In the genomic region with DNA sequence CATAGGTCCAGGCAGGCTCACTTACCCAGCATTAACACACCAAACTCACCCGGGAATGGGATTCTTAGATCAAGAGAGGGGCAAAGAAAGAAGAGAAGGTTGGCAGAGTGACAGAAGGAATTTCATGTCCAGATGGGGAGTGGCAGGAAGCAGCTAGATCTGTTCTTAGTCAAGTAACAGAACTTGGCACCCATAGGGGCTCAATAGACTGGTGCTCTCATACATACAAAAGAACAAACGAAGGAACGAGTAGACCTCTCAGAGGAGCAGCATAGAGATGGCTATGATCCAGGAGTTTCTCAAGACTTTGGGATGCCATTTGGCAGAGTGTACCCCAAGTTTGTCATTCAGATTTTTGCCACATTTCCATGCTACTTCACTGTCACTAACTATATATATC, we compare ENCODE assay signal across 1 cellular context.
TF ChIP-seq lines count a peak whose summit lies in the region.

No MANE protein-coding gene starts in this region.

TF ChIP-seq in SK-N-SH treated with all-trans-retinoic acid at 6 μM for 48 hours, 23 proteins besides CTCF, POLR2A, EP300 and RAD21 (continued from another document):
- TF ChIP-seq, protein P1, sequence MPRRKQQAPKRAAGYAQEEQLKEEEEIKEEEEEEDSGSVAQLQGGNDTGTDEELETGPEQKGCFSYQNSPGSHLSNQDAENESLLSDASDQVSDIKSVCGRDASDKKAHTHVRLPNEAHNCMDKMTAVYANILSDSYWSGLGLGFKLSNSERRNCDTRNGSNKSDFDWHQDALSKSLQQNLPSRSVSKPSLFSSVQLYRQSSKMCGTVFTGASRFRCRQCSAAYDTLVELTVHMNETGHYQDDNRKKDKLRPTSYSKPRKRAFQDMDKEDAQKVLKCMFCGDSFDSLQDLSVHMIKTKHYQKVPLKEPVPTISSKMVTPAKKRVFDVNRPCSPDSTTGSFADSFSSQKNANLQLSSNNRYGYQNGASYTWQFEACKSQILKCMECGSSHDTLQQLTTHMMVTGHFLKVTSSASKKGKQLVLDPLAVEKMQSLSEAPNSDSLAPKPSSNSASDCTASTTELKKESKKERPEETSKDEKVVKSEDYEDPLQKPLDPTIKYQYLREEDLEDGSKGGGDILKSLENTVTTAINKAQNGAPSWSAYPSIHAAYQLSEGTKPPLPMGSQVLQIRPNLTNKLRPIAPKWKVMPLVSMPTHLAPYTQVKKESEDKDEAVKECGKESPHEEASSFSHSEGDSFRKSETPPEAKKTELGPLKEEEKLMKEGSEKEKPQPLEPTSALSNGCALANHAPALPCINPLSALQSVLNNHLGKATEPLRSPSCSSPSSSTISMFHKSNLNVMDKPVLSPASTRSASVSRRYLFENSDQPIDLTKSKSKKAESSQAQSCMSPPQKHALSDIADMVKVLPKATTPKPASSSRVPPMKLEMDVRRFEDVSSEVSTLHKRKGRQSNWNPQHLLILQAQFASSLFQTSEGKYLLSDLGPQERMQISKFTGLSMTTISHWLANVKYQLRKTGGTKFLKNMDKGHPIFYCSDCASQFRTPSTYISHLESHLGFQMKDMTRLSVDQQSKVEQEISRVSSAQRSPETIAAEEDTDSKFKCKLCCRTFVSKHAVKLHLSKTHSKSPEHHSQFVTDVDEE (CRISPR knock-in tag; IDR thresholded peaks at IDR 0.05): no peak
- TF ChIP-seq, protein P2, sequence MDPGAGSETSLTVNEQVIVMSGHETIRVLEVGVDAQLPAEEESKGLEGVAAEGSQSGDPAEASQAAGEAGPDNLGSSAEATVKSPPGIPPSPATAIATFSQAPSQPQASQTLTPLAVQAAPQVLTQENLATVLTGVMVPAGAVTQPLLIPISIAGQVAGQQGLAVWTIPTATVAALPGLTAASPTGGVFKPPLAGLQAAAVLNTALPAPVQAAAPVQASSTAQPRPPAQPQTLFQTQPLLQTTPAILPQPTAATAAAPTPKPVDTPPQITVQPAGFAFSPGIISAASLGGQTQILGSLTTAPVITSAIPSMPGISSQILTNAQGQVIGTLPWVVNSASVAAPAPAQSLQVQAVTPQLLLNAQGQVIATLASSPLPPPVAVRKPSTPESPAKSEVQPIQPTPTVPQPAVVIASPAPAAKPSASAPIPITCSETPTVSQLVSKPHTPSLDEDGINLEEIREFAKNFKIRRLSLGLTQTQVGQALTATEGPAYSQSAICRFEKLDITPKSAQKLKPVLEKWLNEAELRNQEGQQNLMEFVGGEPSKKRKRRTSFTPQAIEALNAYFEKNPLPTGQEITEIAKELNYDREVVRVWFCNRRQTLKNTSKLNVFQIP (CRISPR knock-in tag; IDR thresholded peaks at IDR 0.05; ENCODE audit: borderline replicate concordance, low read depth): no peak
- TF ChIP-seq SNAI2 (CRISPR knock-in tag; IDR thresholded peaks at IDR 0.05) (no peak), ESRRG (CRISPR knock-in tag; IDR thresholded peaks at IDR 0.05) (no peak), BACH2 (CRISPR knock-in tag; IDR thresholded peaks at IDR 0.05; ENCODE audit: borderline replicate concordance) (no peak), ZC3H10 (CRISPR knock-in tag; IDR thresholded peaks at IDR 0.05) (no peak), CSDC2 (CRISPR knock-in tag; IDR thresholded peaks at IDR 0.05) (no peak), ZNF70 (CRISPR knock-in tag; IDR thresholded peaks at IDR 0.05) (no peak), ISL1 (CRISPR knock-in tag; IDR thresholded peaks at IDR 0.05) (no peak), ZNF8 (CRISPR knock-in tag; IDR thresholded peaks at IDR 0.05) (no peak), TCF4 (CRISPR knock-in tag; IDR thresholded peaks at IDR 0.05; ENCODE audit: borderline replicate concordance) (no peak)
- TF ChIP-seq, protein P3, sequence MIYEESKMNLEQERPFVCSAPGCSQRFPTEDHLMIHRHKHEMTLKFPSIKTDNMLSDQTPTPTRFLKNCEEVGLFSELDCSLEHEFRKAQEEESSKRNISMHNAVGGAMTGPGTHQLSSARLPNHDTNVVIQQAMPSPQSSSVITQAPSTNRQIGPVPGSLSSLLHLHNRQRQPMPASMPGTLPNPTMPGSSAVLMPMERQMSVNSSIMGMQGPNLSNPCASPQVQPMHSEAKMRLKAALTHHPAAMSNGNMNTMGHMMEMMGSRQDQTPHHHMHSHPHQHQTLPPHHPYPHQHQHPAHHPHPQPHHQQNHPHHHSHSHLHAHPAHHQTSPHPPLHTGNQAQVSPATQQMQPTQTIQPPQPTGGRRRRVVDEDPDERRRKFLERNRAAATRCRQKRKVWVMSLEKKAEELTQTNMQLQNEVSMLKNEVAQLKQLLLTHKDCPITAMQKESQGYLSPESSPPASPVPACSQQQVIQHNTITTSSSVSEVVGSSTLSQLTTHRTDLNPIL (CRISPR knock-in tag; IDR thresholded peaks at IDR 0.05; ENCODE audit: low read depth): no peak
